In the genomic region with DNA sequence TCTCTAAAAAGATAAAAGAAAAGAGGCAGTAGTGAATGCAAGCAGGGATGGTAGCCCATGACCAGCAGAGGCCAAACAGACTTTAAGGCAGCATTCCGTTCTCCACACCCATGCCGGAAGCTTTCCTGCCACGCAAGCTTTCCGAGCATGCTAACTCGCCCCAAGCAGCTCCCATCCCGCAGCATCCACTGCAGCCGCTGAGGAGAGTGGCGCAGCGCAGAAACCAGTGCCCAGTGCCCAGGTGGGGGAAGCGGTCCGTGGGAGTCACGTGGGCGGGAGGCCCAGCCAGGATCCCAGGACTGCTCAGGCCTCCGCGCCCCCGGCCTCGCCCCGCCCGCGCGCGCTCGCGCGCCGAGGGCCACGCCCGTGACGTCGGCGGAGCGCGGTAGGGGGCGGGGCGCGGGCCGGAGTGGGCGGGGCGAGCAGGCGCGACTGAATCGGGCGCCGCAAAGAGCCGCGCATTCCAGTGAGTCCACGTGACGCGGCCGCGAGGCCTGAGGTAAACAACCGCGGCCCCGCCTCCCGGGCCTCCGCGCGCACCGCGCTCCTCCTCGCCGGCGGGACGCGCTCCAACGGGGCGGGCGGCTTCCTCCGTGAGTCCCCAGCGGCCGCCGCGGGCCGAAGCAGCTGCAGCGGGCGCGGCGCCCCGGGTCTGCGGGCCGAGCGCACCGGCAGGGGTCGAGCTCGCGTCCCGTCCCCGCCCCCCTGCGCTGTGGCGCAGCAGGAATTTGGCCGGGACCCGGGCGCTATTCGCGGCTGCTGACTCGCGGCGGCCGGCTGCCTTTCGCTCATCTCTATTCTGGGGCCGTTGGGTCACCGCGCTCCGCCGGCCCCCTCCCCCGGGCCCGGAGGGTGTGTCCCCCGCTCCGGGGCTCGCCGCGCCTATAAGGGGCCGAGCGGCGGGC, we compare ENCODE assay signal across 8 cellular contexts. TPM values are rescaled to one million over a fixed set of nuclear protein-coding genes. Genes with fewer than 3 reads are reported as not detected.
DNase-seq lines count a peak whose midpoint lies in the region; ATAC-seq, FAIRE-seq and TF ChIP-seq lines count a peak whose summit lies in the region.

Gene OTUD1, plus strand, starts transcription at position 529 of the 905 bp plus-strand sequence. CDS start 383 bp downstream, outside the sequence.

- H3K9me3 ChIP-seq in A673 (ENCODE audit: low read depth, low read length, poor library complexity, severe bottlenecking) = no peaks in the 10 kb centered on the region

- H3K4me1 Mint-ChIP-seq in immature natural killer cell = peaks cover 34 to 41% of the 10 kb centered on the region in 2 donors

- H3K4me3 Mint-ChIP-seq in immature natural killer cell = peak within 1 kb of the TSS; percentile 83 to 87 (median 85)

- no peak for TF ChIP-seq CTCF in A673 (conservative IDR thresholded peaks at IDR 0.05; ENCODE audit: low read depth, low read length)
- TF ChIP-seq CTCF in WI38 (IDR thresholded peaks at IDR 0.05; ENCODE audit: low read depth, low read length) = no peak
- TF ChIP-seq CTCF in bronchial epithelial cell (IDR thresholded peaks at IDR 0.05; ENCODE audit: insufficient read depth, low read length, severe bottlenecking) = peak; percentile 13

- H3K27me3 ChIP-seq in A673 (replicated peaks; ENCODE audit: insufficient read depth, low read depth, low read length, poor library complexity) (no peaks in the 10 kb centered on the region), bronchial epithelial cell (ENCODE audit: control insufficient read depth, insufficient read depth, low read length) (no peaks in the 10 kb centered on the region)

- no peak for FAIRE-seq in bronchial epithelial cell (lab: Jason Lieb, UNC)

- intact Hi-C loops in A673 (cut with micrococcal nuclease; ENCODE audit: unreplicated experiment) = no loop called here

- ATAC-seq in GM18858 (IDR thresholded peaks at IDR 0.05; ENCODE audit: unreplicated experiment) (peak; percentile 73), HG03066 (IDR thresholded peaks at IDR 0.05; ENCODE audit: low read depth, unreplicated experiment) (peak; percentile 77)

- no TSS peak for BruUV-seq in A673 (replicated peaks; lab: Mats Ljungman, UMichigan)

- H3K27me3 Mint-ChIP-seq in immature natural killer cell (ENCODE audit: low read depth in 3 of 3) = peaks cover 2 to 19% (median 16%) of the 10 kb centered on the region in 3 donors

- no peaks in the 10 kb centered on the region for H3K9me3 Mint-ChIP-seq in immature natural killer cell

- peak; percentile 96 for DNase-seq in A673 (ENCODE audit: low spot score)
- DNase-seq in NCI-H2107 treated with DMSO at 0.1 percent for 48 hours (lab: John Stamatoyannopoulos, UW; ENCODE audit: unreplicated experiment) = peak; percentile 15
- DNase-seq in bronchial epithelial cell (ENCODE audit: low read depth) = peak; percentile 77
- DNase-seq in immature natural killer cell = peak; percentile 92 to 94 (median 93)
- DNase-seq in smooth muscle cell of the brain vasculature (ENCODE audit: low read depth, low spot score) = peak; percentile 69

- POLR2A ChIA-PET in A673 (lab: Charles Lee; ENCODE audit: low non-redundant PET) = no interaction called here

- H3K27ac Mint-ChIP-seq in immature natural killer cell = peak within 1 kb of the TSS; percentile 79 to 94 (median 90)

- peak within 1 kb of the TSS; percentile 84 for H3K27ac ChIP-seq in A673 (ENCODE audit: low read depth, low read length, poor library complexity, severe bottlenecking)

- peaks cover 6% of the 10 kb centered on the region for H3K4me1 ChIP-seq in A673 (ENCODE audit: insufficient read depth, low read length, poor library complexity, severe bottlenecking)

- H3K4me3 ChIP-seq in A673 (ENCODE audit: low read depth, low read length, poor library complexity, severe bottlenecking) (peak within 1 kb of the TSS; percentile 75), WI38 (ENCODE audit: low read depth, low read length) (peak within 1 kb of the TSS; percentile 70), bronchial epithelial cell (ENCODE audit: low read depth, low read length) (peak within 1 kb of the TSS; percentile 54)

- H3K36me3 Mint-ChIP-seq in immature natural killer cell = peaks cover 0 to 5% (median 5%) of the 10 kb centered on the region in 3 donors

- CTCF ChIA-PET in A673 (lab: Charles Lee) = interaction anchor here (1.4 kb wide), 1 partner anchor 124 kb away, joined by 3 read pairs; no protein-coding TSS in a partner anchor

- H3K36me3 ChIP-seq in A673 (ENCODE audit: insufficient read depth, low read length, poor library complexity, severe bottlenecking) = peaks cover 28% of the 10 kb centered on the region
- H3K36me3 ChIP-seq in bronchial epithelial cell (ENCODE audit: control insufficient read depth, insufficient read depth, low read length) = no peaks in the 10 kb centered on the region

RNA-seq across cellular contexts. Expression of gene OTUD1, which starts in this region (rescaled TPM):
- total RNA-seq in A673 (2021) (22.5 and 23.9 TPM in 2 replicates), bronchial epithelial cell (9.9 and 16.8 TPM in 2 replicates)
- 1 to 10 TPM; 3.4 to 4.0 (median 3.9) TPM for polyA plus RNA-seq in immature natural killer cell

Comparison
In these comparisons a context has a peak if more than half of its experiments do, and no peak if none do; other contexts are left out.
1. Peak in every context shown above with its lines: DNase-seq, ATAC-seq, H3K4me3 ChIP-seq and H3K27ac ChIP-seq.
2. DNase-seq: peak in every context shown above with its lines; median percentile 96 in A673; 93 in immature natural killer cell; 77 in bronchial epithelial cell; 69 in smooth muscle cell of the brain vasculature; 15 in NCI-H2107 treated with DMSO at 0.1 percent for 48 hours.